Comparison of ENCODE assay signal across 9 cellular contexts in genomic region chr11:36455658-36456111, GRCh38. TPM values are rescaled to one million over a fixed set of nuclear protein-coding genes. Genes with fewer than 3 reads are reported as not detected.
DNase-seq lines count a peak whose midpoint lies in the region; ATAC-seq, FAIRE-seq and TF ChIP-seq lines count a peak whose summit lies in the region.
"Had no signal": no experiment of that assay in that cellular context is flagged by ENCODE, and none has a peak within 500 bp of the region (broad histone marks: within the 10 kb centered on the region; RNA-seq: fewer than 3 reads in every experiment).

No MANE protein-coding gene starts in this region.

- intact Hi-C loops in spleen (cut with DNase I; ENCODE audit: low total_unique reads), result no loop called here

- FAIRE-seq in D721Med (lab: Jason Lieb, UNC), result no peak

- H3K36me3 ChIP-seq in iPS-18a (ENCODE audit: control insufficient read depth, low read depth, low read length) (no peaks in the 10 kb centered on the region), spleen (peaks cover 0 to 97% (median 64%) of the 10 kb centered on the region in 6 donors)

- ATAC-seq in HG02610 (IDR thresholded peaks at IDR 0.05; ENCODE audit: unreplicated experiment) (no peak), GM21367 (IDR thresholded peaks at IDR 0.05; ENCODE audit: unreplicated experiment) (no peak)

- H3K9me3 ChIP-seq in iPS-18a (ENCODE audit: control insufficient read depth, low read depth, low read length) (no peaks in the 10 kb centered on the region), spleen (no peaks in the 10 kb centered on the region)

- TF ChIP-seq CTCF in astrocyte of the cerebellum (IDR thresholded peaks at IDR 0.05; ENCODE audit: low read depth, low read length, missing control alignments), result no peak
- TF ChIP-seq CTCF in spleen (IDR thresholded peaks at IDR 0.05 in 8 of 11, conservative IDR thresholded peaks at IDR 0.05 in 3 of 11), result no peak
- no peak for TF ChIP-seq CTCF in D721Med (IDR thresholded peaks at IDR 0.05; ENCODE audit: insufficient read depth, missing control alignments)

- WGBS in spleen, 5 donors, result 58 to 74% (median 65%) methylated on average over 11 of the region's 11 CpGs

- H3K4me1 ChIP-seq in iPS-18a (ENCODE audit: control insufficient read depth, low read depth, low read length), result peaks cover 35% of the 10 kb centered on the region
- peaks cover 12 to 60% (median 33%) of the 10 kb centered on the region in 6 donors for H3K4me1 ChIP-seq in spleen

- in situ Hi-C loops in astrocyte of the cerebellum (cut with HindIII; ENCODE audit: low sequenced_read_pairs), result loop anchor here (25.0 kb wide), 1 partner anchor 643 kb away; no protein-coding TSS in a partner anchor

- peak overlapping the region; percentile 10 for H3K9ac ChIP-seq in iPS-18a (ENCODE audit: low read length)

- H3K27me3 ChIP-seq in iPS-18a (ENCODE audit: control insufficient read depth, insufficient read depth, low read length) (no peaks in the 10 kb centered on the region), spleen (replicated peaks in 1 of 7) (no peaks in the 10 kb centered on the region)

- TF ChIP-seq POLR2A in spleen (IDR thresholded peaks at IDR 0.05), result no peak

- H3K27ac ChIP-seq in iPS-18a (ENCODE audit: low read length) (no peak overlapping the region), spleen (peak overlapping the region in 7 of 8 donors; percentile 52 to 76 (median 72))
- H3K27ac ChIP-seq: VCaP had no signal

- DNase-seq in NCI-H1092 treated with DMSO at 0.1 percent for 48 hours (lab: John Stamatoyannopoulos, UW) (peak; percentile 21), NCI-H1092 (lab: John Stamatoyannopoulos, UW) (no peak), astrocyte of the cerebellum (ENCODE audit: low read depth) (peak; percentile 99), spleen (no peak), D721Med (ENCODE audit: insufficient read length, low spot score) (no peak)

- H3K4me3 ChIP-seq in astrocyte of the cerebellum (ENCODE audit: low read depth, low read length) (no peak overlapping the region), iPS-18a (ENCODE audit: low read length) (no peak overlapping the region), spleen (no peak overlapping the region)

RNA-seq across cellular contexts. Expression of gene TRAF6, which starts 54.4 kb away (rescaled TPM):
- 10 to 100 TPM; 18.5 to 26.1 (median 20.6) TPM for total RNA-seq in spleen
- polyA plus RNA-seq in spleen, result 1 to 10 TPM; 2.1 to 3.9 (median 2.7) TPM

Comparison
In these comparisons a context has a peak if more than half of its experiments do, and no peak if none do; other contexts are left out.
1. DNase-seq: peak in NCI-H1092 treated with DMSO at 0.1 percent for 48 hours (single experiment) and astrocyte of the cerebellum (single experiment); none in NCI-H1092 (single experiment), spleen (single experiment) and D721Med (single experiment).